In genomic region chr18:50878345-50879301, GRCh38 we compare ENCODE assay signal across 8 cellular contexts. TPM values are rescaled to one million over a fixed set of nuclear protein-coding genes. Genes with fewer than 3 reads are reported as not detected.
DNase-seq lines count a peak whose midpoint lies in the region; ATAC-seq, FAIRE-seq and TF ChIP-seq lines count a peak whose summit lies in the region.

Gene ME2, plus strand, starts transcription at chr18:50879118. Its CDS starts 16,703 bp downstream, at chr18:50895821.

- H4K91ac ChIP-seq in IMR-90 (ENCODE audit: insufficient read depth, low read depth, low read length): peak within 1 kb of the TSS; percentile 87

- H3K27me3 ChIP-seq in IMR-90 (ENCODE audit: control insufficient read depth, insufficient read depth, low read length): no peaks in the 10 kb centered on the region
- no peaks in the 10 kb centered on the region for H3K27me3 ChIP-seq in endothelial cell of umbilical vein (ENCODE audit: control insufficient read depth in 2 of 2, insufficient read depth in 2 of 2, low read length in 2 of 2)

- H4K5ac ChIP-seq in IMR-90 (ENCODE audit: low read depth, low read length): peak within 1 kb of the TSS; percentile 84; the same call in 1 of the 2 replicates

- peak within 1 kb of the TSS; percentile 93 for H3K4ac ChIP-seq in IMR-90 (ENCODE audit: low read depth, low read length)

- ATAC-seq in GM21528 (IDR thresholded peaks at IDR 0.05; ENCODE audit: low FRiP score, unreplicated experiment) (peak; percentile 95), IMR-90 (ENCODE audit: low read depth) (peak; percentile 97)

- H3K36me3 ChIP-seq in IMR-90 (ENCODE audit: control insufficient read depth, insufficient read depth, low read length) (no peaks in the 10 kb centered on the region), OCI-LY7 (ENCODE audit: insufficient read depth, low read length) (peaks cover 14% of the 10 kb centered on the region), endothelial cell of umbilical vein (ENCODE audit: control insufficient read depth in 2 of 2, extremely low read depth in 1 of 2, insufficient read depth in 2 of 2, low read length in 2 of 2) (no peaks in the 10 kb centered on the region)

- POLR2A ChIA-PET in IMR-90 (lab: Charles Lee; ENCODE audit: unreplicated experiment): interaction anchor here (0.6 kb wide), 1 partner anchor 13 kb away, joined by 7 read pairs; no protein-coding TSS in a partner anchor
- POLR2A ChIA-PET in OCI-LY7 (lab: Charles Lee): interaction anchor here (0.6 to 1.9 kb wide), 6 partner anchors 10 to 498 kb away, joined by 4 to 11 read pairs (median 5); no protein-coding TSS in a partner anchor
- POLR2A ChIA-PET in endothelial cell of umbilical vein (lab: Charles Lee): interaction anchor here (0.7 to 1.3 kb wide), 3 partner anchors 8 to 319 kb away, joined by 3 to 7 read pairs (median 4); partner anchors contain the start of genes ELAC1 and MEX3C

- H3K79me1 ChIP-seq in IMR-90 (ENCODE audit: low read depth in 1 of 2, low read length in 2 of 2): peaks cover 11 to 23% of the 10 kb centered on the region in 2 experiments; a peak in 3 of 4 replicates

- intact Hi-C loops in IMR-90 (cut with micrococcal nuclease) (loop anchor here (1.0 to 5.0 kb wide), 2 partner anchors 154 to 319 kb away; partner anchors contain the start of genes MEX3C and SMAD4), OCI-LY7 (cut with micrococcal nuclease; ENCODE audit: unreplicated experiment) (loop anchor here (2.0 to 10.0 kb wide), 3 partner anchors 89 to 316 kb away; partner anchors contain the start of genes ELAC1, MEX3C and SMAD4), endothelial cell of umbilical vein (cut with micrococcal nuclease) (loop anchor here (1.0 kb wide), 5 partner anchors 42 to 317 kb away; partner anchors contain the start of genes ELAC1 and SMAD4)

- H3K14ac ChIP-seq in IMR-90 (replicated peaks; ENCODE audit: low read depth, low read length): peak within 1 kb of the TSS; percentile 88

- TF ChIP-seq POLR2A in IMR-90 (IDR thresholded peaks at IDR 0.05; ENCODE audit: low read depth, low read length) (peak; percentile 75), endothelial cell of umbilical vein (IDR thresholded peaks at IDR 0.05; ENCODE audit: low read depth, low read length) (peak; percentile 73)

- peak; percentile 75 for FAIRE-seq in endothelial cell of umbilical vein (lab: Jason Lieb, UNC)

- no peak within 1 kb of the TSS for H2BK15ac ChIP-seq in IMR-90 (ENCODE audit: low read depth, low read length)

- peak within 1 kb of the TSS; percentile 21 for H2BK20ac ChIP-seq in IMR-90 (ENCODE audit: low read depth, low read length)

- H3K4me1 ChIP-seq in IMR-90 (ENCODE audit: control insufficient read depth, insufficient read depth, low read length) (no peaks in the 10 kb centered on the region), OCI-LY7 (ENCODE audit: insufficient read depth, low read length, poor library complexity, severe bottlenecking) (peaks cover 12% of the 10 kb centered on the region), endothelial cell of umbilical vein (ENCODE audit: control insufficient read depth, extremely low read depth, insufficient read depth, low read length) (peaks cover 9% of the 10 kb centered on the region)

- H3K79me2 ChIP-seq in OCI-LY7 (ENCODE audit: insufficient read depth, low read depth, low read length) (peaks cover 42% of the 10 kb centered on the region), endothelial cell of umbilical vein (ENCODE audit: control insufficient read depth, insufficient read depth, low read length) (peaks cover 37% of the 10 kb centered on the region)

- no peak for TF ChIP-seq CTCF in IMR-90 (conservative IDR thresholded peaks at IDR 0.05; ENCODE audit: low read depth, low read length)
- no peak for TF ChIP-seq CTCF in OCI-LY7 (conservative IDR thresholded peaks at IDR 0.05; ENCODE audit: low read length)
- no peak for TF ChIP-seq CTCF in endothelial cell of umbilical vein (IDR thresholded peaks at IDR 0.05; ENCODE audit: extremely low read depth in 1 of 2, insufficient read depth in 1 of 2, low read depth in 1 of 2, low read length in 2 of 2)

- H4K8ac ChIP-seq in IMR-90 (ENCODE audit: low read depth in 2 of 2, low read length in 2 of 2): peak within 1 kb of the TSS; percentile 14 to 65; a peak in 3 of 4 replicates

- peak within 1 kb of the TSS; percentile 83 for H2BK120ac ChIP-seq in IMR-90 (ENCODE audit: low read depth, low read length)

- H3K18ac ChIP-seq in IMR-90 (ENCODE audit: low read depth, low read length): peak within 1 kb of the TSS; percentile 42

- peak within 1 kb of the TSS; percentile 89 for H3K23ac ChIP-seq in IMR-90 (ENCODE audit: low read depth, low read length)

- no peaks in the 10 kb centered on the region for H3K9me2 ChIP-seq in OCI-LY7 (ENCODE audit: insufficient read depth, low read length)

- TF ChIP-seq RAD21 in IMR-90 (IDR thresholded peaks at IDR 0.05; ENCODE audit: low read length): no peak

- CTCF ChIA-PET in IMR-90 (lab: Yijun Ruan, JAX) (no interaction called here), OCI-LY7 (lab: Charles Lee; ENCODE audit: unreplicated experiment) (no interaction called here), endothelial cell of umbilical vein (lab: Charles Lee) (interaction anchor here (0.9 to 1.9 kb wide), 6 partner anchors 9 to 59 kb away, joined by 3 to 13 read pairs (median 4); partner anchors contain the start of gene MRO)

- no peaks in the 10 kb centered on the region; the same call in 1 of the 2 replicates for H3K9me1 ChIP-seq in IMR-90 (ENCODE audit: insufficient read depth, low read length)
- H3K9me1 ChIP-seq in endothelial cell of umbilical vein (replicated peaks; ENCODE audit: control insufficient read depth, extremely low read depth, insufficient read depth, low read length): no peaks in the 10 kb centered on the region

- no peaks in the 10 kb centered on the region for H3K9me3 ChIP-seq in IMR-90 (ENCODE audit: control insufficient read depth, insufficient read depth, low read length)
- H3K9me3 ChIP-seq in OCI-LY7 (ENCODE audit: low read length): no peaks in the 10 kb centered on the region
- H3K9me3 ChIP-seq in endothelial cell of umbilical vein (replicated peaks; ENCODE audit: control insufficient read depth, insufficient read depth, low read length): no peaks in the 10 kb centered on the region

- dilution Hi-C loops in IMR-90 (cut with HindIII; ENCODE audit: low sequenced_read_pairs, unreplicated experiment) (no loop called here), endothelial cell of umbilical vein (cut with MboI; ENCODE audit: extremely low pct_ligation_motif_present, low sequenced_read_pairs) (no loop called here)

- H2AK9ac ChIP-seq in IMR-90 (replicated peaks; ENCODE audit: low read depth, low read length, poor library complexity): peak within 1 kb of the TSS; percentile 98

- 0% methylated on average over 29 of the region's 78 CpGs; no CpG with 5 or more reads in 1 of the 2 experiments for WGBS in IMR-90 (ENCODE audit: extremely low coverage in 2 of 2, insufficient read length in 1 of 2), 2 experiments

- peak within 1 kb of the TSS; percentile 99 for H3K4me2 ChIP-seq in IMR-90 (ENCODE audit: low read depth, low read length)
- peak within 1 kb of the TSS; percentile 95 for H3K4me2 ChIP-seq in OCI-LY7 (ENCODE audit: low read length)
- H3K4me2 ChIP-seq in endothelial cell of umbilical vein (ENCODE audit: insufficient read depth, low read length): peak within 1 kb of the TSS; percentile 99

- H2BK5ac ChIP-seq in IMR-90 (ENCODE audit: low read depth, low read length, poor library complexity, severe bottlenecking): peak within 1 kb of the TSS; percentile 79

- H2AFZ ChIP-seq in IMR-90 (replicated peaks; ENCODE audit: low read length, poor library complexity) (peak within 1 kb of the TSS; percentile 100), OCI-LY7 (ENCODE audit: low read length) (peak within 1 kb of the TSS; percentile 64; the same call in 1 of the 2 replicates), endothelial cell of umbilical vein (ENCODE audit: low read depth, low read length) (peak within 1 kb of the TSS; percentile 98)

- in situ Hi-C loops in IMR-90 (cut with MboI; ENCODE audit: low sequenced_read_pairs): no loop called here

- H4K20me1 ChIP-seq in IMR-90 (ENCODE audit: insufficient read depth, low read length) (no peaks in the 10 kb centered on the region; the same call in 1 of the 2 replicates), OCI-LY7 (ENCODE audit: insufficient read depth, low read length) (no peaks in the 10 kb centered on the region), endothelial cell of umbilical vein (replicated peaks; ENCODE audit: control insufficient read depth, extremely low read depth, insufficient read depth, low read length) (no peaks in the 10 kb centered on the region)

- DNase-seq in DMS 273 treated with DMSO at 0.1 percent for 48 hours (lab: John Stamatoyannopoulos, UW) (peak; percentile 80), IMR-90 (peak; percentile 86), OCI-LY7 (ENCODE audit: low spot score) (peak; percentile 84), activated T-cell treated with anti-CD3 and anti-CD28 coated beads for 1 hour (ENCODE audit: low read depth) (peak; percentile 85), endothelial cell of umbilical vein (ENCODE audit: low read depth, low spot score) (peak; percentile 93), midbrain (lab: John Stamatoyannopoulos, UW) (peak; percentile 96)
- peak; percentile 86 to 89 for DNase-seq in stimulated activated CD8-positive, alpha-beta memory T cell treated with anti-CD3 and anti-CD28 coated beads, Interleukin-15, amount 100 ng/mL, for 48 hours (ENCODE audit: low read depth in 2 of 2)

- no TSS peak for BruUV-seq in IMR-90 (replicated peaks; lab: Mats Ljungman, UMichigan)
- BruUV-seq in OCI-LY7 (replicated peaks; lab: Mats Ljungman, UMichigan): no TSS peak
- TSS peak; percentile 52 for BruUV-seq in endothelial cell of umbilical vein (replicated peaks; lab: Mats Ljungman, UMichigan)

- no peak within 1 kb of the TSS for H2AK5ac ChIP-seq in IMR-90 (ENCODE audit: low read depth, low read length)

- peak within 1 kb of the TSS; percentile 83 for H3K9ac ChIP-seq in IMR-90 (ENCODE audit: low read depth, low read length)
- H3K9ac ChIP-seq in endothelial cell of umbilical vein (replicated peaks; ENCODE audit: extremely low read depth, insufficient read depth, low read length): peak within 1 kb of the TSS; percentile 79

- H3K27ac ChIP-seq in IMR-90 (ENCODE audit: insufficient read depth, low read length) (peak within 1 kb of the TSS; percentile 86), OCI-LY7 (ENCODE audit: low read depth, low read length, poor library complexity, severe bottlenecking) (peak within 1 kb of the TSS; percentile 76), endothelial cell of umbilical vein (ENCODE audit: insufficient read depth, low read depth, low read length) (peak within 1 kb of the TSS; percentile 42)

- peak within 1 kb of the TSS; percentile 86 for H3K4me3 ChIP-seq in IMR-90 (ENCODE audit: insufficient read depth, low read depth, low read length)
- H3K4me3 ChIP-seq in OCI-LY7 (ENCODE audit: low read depth, low read length, poor library complexity, severe bottlenecking): peak within 1 kb of the TSS; percentile 89
- peak within 1 kb of the TSS; percentile 50 to 94 (median 69) for H3K4me3 ChIP-seq in endothelial cell of umbilical vein (replicated peaks in 1 of 3; ENCODE audit: insufficient read depth in 1 of 3, low read depth in 1 of 3, low read length in 3 of 3)

- peak within 1 kb of the TSS; percentile 42; the same call in 1 of the 2 replicates for H3K56ac ChIP-seq in IMR-90 (ENCODE audit: extremely low read depth, insufficient read depth, low read length)

RNA-seq across cellular contexts. Expression of gene ME2, which starts in this region (rescaled TPM):
- 32.6 and 50.0 TPM in 2 replicates for total RNA-seq in IMR-90 (2012; rRNA removed)
- 25.4 and 29.7 TPM in 2 replicates for polyA plus RNA-seq in IMR-90 (2012; rRNA removed)
- 6.2 and 12.6 TPM in 2 replicates for polyA plus RNA-seq in IMR-90 (2012; cell fraction: cytosol; rRNA removed)
- polyA plus RNA-seq in IMR-90 (2012; cell fraction: nucleus; rRNA removed; ENCODE audit: low replicate concordance): 2.9 and 22.9 TPM in 2 replicates
- 39.0 and 43.2 TPM in 2 replicates for total RNA-seq in OCI-LY7 (2014; rRNA removed; shearing (Covaris generic))
- total RNA-seq in OCI-LY7 (2022): 62.0 and 64.2 TPM in 2 replicates
- total RNA-seq in endothelial cell of umbilical vein: 39.6 and 42.4 TPM in 2 replicates
- 24.0 and 28.6 TPM in 2 replicates for polyA plus RNA-seq in endothelial cell of umbilical vein
- polyA plus RNA-seq in endothelial cell of umbilical vein (2011; cell fraction: cytosol; rRNA removed): 29.8 and 30.8 TPM in 2 replicates
- polyA plus RNA-seq in endothelial cell of umbilical vein (2011; cell fraction: nucleus; rRNA removed): 28.6 and 36.2 TPM in 2 replicates
- 40.7 and 49.9 TPM in 2 replicates for polyA plus RNA-seq in endothelial cell of umbilical vein (2012)
- 31.0 and 38.9 TPM in 2 replicates for polyA minus RNA-seq in endothelial cell of umbilical vein
- polyA minus RNA-seq in endothelial cell of umbilical vein (2011; cell fraction: cytosol; rRNA and poly(A)+ RNA removed): 11.7 TPM
- 15.6 and 21.0 TPM in 2 replicates for polyA minus RNA-seq in endothelial cell of umbilical vein (2011; cell fraction: nucleus; rRNA and poly(A)+ RNA removed)

Comparison
In these comparisons a context has a peak if more than half of its experiments do, and no peak if none do; other contexts are left out.
1. Peak in every context shown above with its lines: DNase-seq, ATAC-seq, H3K4me3 ChIP-seq and H3K27ac ChIP-seq.